In the genomic region with DNA sequence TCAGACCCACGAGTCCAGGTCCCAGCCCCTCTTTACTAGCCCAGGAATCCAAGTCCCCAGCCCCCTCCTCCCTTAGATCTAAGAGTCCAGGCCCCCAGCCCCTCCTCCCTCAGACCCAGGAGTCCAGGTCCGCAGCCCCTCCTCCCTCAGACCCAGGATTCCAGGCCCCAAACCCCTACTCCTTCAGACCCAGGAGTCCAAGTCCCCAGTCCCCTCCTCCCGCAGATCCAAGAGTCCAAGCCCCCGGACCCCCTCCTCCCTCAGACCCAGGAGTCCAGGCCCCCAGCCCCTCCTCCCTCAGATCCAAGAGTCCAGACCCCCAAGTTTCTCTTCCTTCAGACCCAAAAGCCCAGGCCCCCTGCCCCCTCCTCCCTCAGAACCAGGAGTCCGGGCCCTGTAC, we compare ENCODE assay signal across 9 cellular contexts. TPM values are rescaled to one million over a fixed set of nuclear protein-coding genes. Genes with fewer than 3 reads are reported as not detected.
DNase-seq lines count a peak whose midpoint lies in the region; ATAC-seq and TF ChIP-seq lines count a peak whose summit lies in the region.
"Had no signal": no experiment of that assay in that cellular context is flagged by ENCODE, and none has a peak within 500 bp of the region (broad histone marks: within the 10 kb centered on the region; RNA-seq: fewer than 3 reads in every experiment).

No MANE protein-coding gene starts in this region.

- H3K36me3 ChIP-seq in Loucy (ENCODE audit: insufficient read depth, low read length), result no peaks in the 10 kb centered on the region

- TF ChIP-seq CTCF in AG09309 (IDR thresholded peaks at IDR 0.05; ENCODE audit: control insufficient read depth, insufficient read depth, low read depth, low read length, missing control alignments), result no peak
- TF ChIP-seq CTCF in Loucy (conservative IDR thresholded peaks at IDR 0.05; ENCODE audit: low read length), result no peak
- TF ChIP-seq CTCF in dorsolateral prefrontal cortex (IDR thresholded peaks at IDR 0.05 in 54 of 56, conservative IDR thresholded peaks at IDR 0.05 in 2 of 56; ENCODE audit: low read depth in 1 of 56, partially characterized antibody in 56 of 56), result no peak

- no peaks in the 10 kb centered on the region for H3K9me3 ChIP-seq in Loucy (ENCODE audit: insufficient read depth, low read depth, low read length)

- H3K9ac ChIP-seq in Loucy (ENCODE audit: low read depth, low read length, poor library complexity, severe bottlenecking), result peak overlapping the region; percentile 99

- POLR2A ChIA-PET in naive thymus-derived CD8-positive, alpha-beta T cell (lab: Charles Lee), result interaction anchor here (0.7 to 3.0 kb wide), 7 partner anchors 10 to 134 kb away, joined by 3 to 16 read pairs (median 6); a partner anchor contains a TSS

- peak overlapping the region; percentile 95 for H3K4me2 ChIP-seq in Loucy (ENCODE audit: low read depth, low read length, poor library complexity, severe bottlenecking)

- intact Hi-C loops in dorsolateral prefrontal cortex (cut with DNase I), result loop anchor here (1.0 to 5.0 kb wide), 2 partner anchors 13 to 112 kb away; no protein-coding TSS in a partner anchor

- ATAC-seq in naive thymus-derived CD8-positive, alpha-beta T cell, result no peak

- H3K4me1 ChIP-seq in Loucy (ENCODE audit: insufficient read depth, low read length, poor library complexity, severe bottlenecking), result peaks cover 7% of the 10 kb centered on the region

- H3K4me3 ChIP-seq in AG09309 (ENCODE audit: control insufficient read depth, low read depth, low read length) (peak overlapping the region; percentile 76), Loucy (ENCODE audit: low read length, poor library complexity, severe bottlenecking) (peak overlapping the region; percentile 96), dorsolateral prefrontal cortex (peak overlapping the region; percentile 46 to 97 (median 76))

- peaks cover 7% of the 10 kb centered on the region for H4K20me1 ChIP-seq in Loucy (ENCODE audit: insufficient read depth, low read length, poor library complexity, severe bottlenecking)

- H3K79me2 ChIP-seq in Loucy (ENCODE audit: insufficient read depth, low read length), result peaks cover 13% of the 10 kb centered on the region

- no peaks in the 10 kb centered on the region for H3K27me3 ChIP-seq in Loucy (ENCODE audit: insufficient read depth, low read length, poor library complexity, severe bottlenecking)
- H3K27me3 ChIP-seq in dorsolateral prefrontal cortex, result no peaks in the 10 kb centered on the region

- H2AFZ ChIP-seq in Loucy (ENCODE audit: low read length), result peak overlapping the region; percentile 54

- peaks cover 0 to 2% (median 0%) of the 10 kb centered on the region in 9 donors for H3K9me3 Mint-ChIP-seq in naive thymus-derived CD8-positive, alpha-beta T cell

- peak overlapping the region; percentile 86 to 96 (median 90) for H3K4me3 Mint-ChIP-seq in naive thymus-derived CD8-positive, alpha-beta T cell

- no peaks in the 10 kb centered on the region for H3F3A ChIP-seq in Loucy (ENCODE audit: low read depth)

- H3K27ac Mint-ChIP-seq in naive thymus-derived CD8-positive, alpha-beta T cell, result peak overlapping the region; percentile 90 to 96 (median 93)

- H3K9me2 ChIP-seq in Loucy (replicated peaks; ENCODE audit: low read depth, low read length), result no peaks in the 10 kb centered on the region

- peaks cover 8 to 23% (median 12%) of the 10 kb centered on the region in 3 donors for H3K36me3 Mint-ChIP-seq in naive thymus-derived CD8-positive, alpha-beta T cell

- peaks cover 31 to 49% (median 37%) of the 10 kb centered on the region in 4 donors for H3K4me1 Mint-ChIP-seq in naive thymus-derived CD8-positive, alpha-beta T cell

- H3K27me3 Mint-ChIP-seq in naive thymus-derived CD8-positive, alpha-beta T cell, result peaks cover 0 to 6% (median 0%) of the 10 kb centered on the region in 5 donors

- H3K27ac ChIP-seq in dorsolateral prefrontal cortex, result peak overlapping the region; percentile 63 to 98 (median 95)

- DNase-seq in AG09309 (ENCODE audit: low read depth) (no peak), dorsolateral prefrontal cortex (no peak), mesenteric fat pad (ENCODE audit: low spot score) (no peak), UCSD-AML1 (lab: John Stamatoyannopoulos, UW; ENCODE audit: unreplicated experiment) (no peak), Kasumi-1 (lab: John Stamatoyannopoulos, UW) (no peak)
- no peak for DNase-seq in naive thymus-derived CD8-positive, alpha-beta T cell
- DNase-seq in stimulated activated CD4-positive, alpha-beta T cell treated with anti-CD3 and anti-CD28 coated beads, Interleukin-4, amount 100 ng/mL, for 24 hours, result no peak

RNA-seq across cellular contexts. Expression of a gene that starts 11.5 kb away (rescaled TPM):
- total RNA-seq in dorsolateral prefrontal cortex (10 to 100 TPM; 15.5 to 76.0 (median 27.1) TPM), mesenteric fat pad (24.0 TPM)
- total RNA-seq in naive thymus-derived CD8-positive, alpha-beta T cell, result 10 to 100 TPM; 11.9 to 12.3 TPM
- polyA plus RNA-seq in naive thymus-derived CD8-positive, alpha-beta T cell, result 1 to 10 TPM; 2.0 to 4.0 (median 3.5) TPM

RNA-seq across cellular contexts. Expression of a gene that starts 19.2 kb away (rescaled TPM):
- total RNA-seq in dorsolateral prefrontal cortex (1 to 10 TPM; 1.1 to 8.3 (median 4.0) TPM), mesenteric fat pad (31.7 TPM)
- not detected for total RNA-seq in naive thymus-derived CD8-positive, alpha-beta T cell
- polyA plus RNA-seq in naive thymus-derived CD8-positive, alpha-beta T cell, result under 1 TPM in 1 of 3 donors, not detected in 2; 0.09 TPM
- total RNA-seq: M059J had no signal

RNA-seq across cellular contexts. Expression of a gene that starts 47.1 kb away (rescaled TPM):
- 10 to 100 TPM in 52 of 120 experiments, 1 to 10 TPM in 68; 1.1 to 63.7 (median 7.9) TPM for total RNA-seq in dorsolateral prefrontal cortex
- not detected for total RNA-seq in naive thymus-derived CD8-positive, alpha-beta T cell
- under 1 TPM in 2 of 3 donors, not detected in 1; 0.11 to 0.49 TPM for polyA plus RNA-seq in naive thymus-derived CD8-positive, alpha-beta T cell
- total RNA-seq in mesenteric fat pad, result 97.6 TPM

RNA-seq across cellular contexts. Expression of a gene that starts 56.4 kb away (rescaled TPM):
- total RNA-seq in dorsolateral prefrontal cortex (10 to 100 TPM in 1 of 120 experiments, 1 to 10 TPM in 48, under 1 TPM in 52, not detected in 19; 0.19 to 10.7 (median 0.99) TPM), mesenteric fat pad (11.4 TPM)
- not detected for total RNA-seq in naive thymus-derived CD8-positive, alpha-beta T cell
- polyA plus RNA-seq in naive thymus-derived CD8-positive, alpha-beta T cell, result not detected
- total RNA-seq: M059J had no signal

RNA-seq across cellular contexts. Expression of a gene that starts 58.0 kb away (rescaled TPM):
- total RNA-seq in dorsolateral prefrontal cortex, result 10 to 100 TPM in 2 of 120 experiments, 1 to 10 TPM in 103, under 1 TPM in 11, not detected in 4; 0.33 to 13.4 (median 3.2) TPM
- under 1 TPM; 0.33 to 0.83 TPM for total RNA-seq in naive thymus-derived CD8-positive, alpha-beta T cell
- polyA plus RNA-seq in naive thymus-derived CD8-positive, alpha-beta T cell, result under 1 TPM in 1 of 3 donors, not detected in 2; 0.07 TPM
- total RNA-seq in mesenteric fat pad, result 12.5 TPM
- total RNA-seq: M059J had no signal
